In the genomic region with DNA sequence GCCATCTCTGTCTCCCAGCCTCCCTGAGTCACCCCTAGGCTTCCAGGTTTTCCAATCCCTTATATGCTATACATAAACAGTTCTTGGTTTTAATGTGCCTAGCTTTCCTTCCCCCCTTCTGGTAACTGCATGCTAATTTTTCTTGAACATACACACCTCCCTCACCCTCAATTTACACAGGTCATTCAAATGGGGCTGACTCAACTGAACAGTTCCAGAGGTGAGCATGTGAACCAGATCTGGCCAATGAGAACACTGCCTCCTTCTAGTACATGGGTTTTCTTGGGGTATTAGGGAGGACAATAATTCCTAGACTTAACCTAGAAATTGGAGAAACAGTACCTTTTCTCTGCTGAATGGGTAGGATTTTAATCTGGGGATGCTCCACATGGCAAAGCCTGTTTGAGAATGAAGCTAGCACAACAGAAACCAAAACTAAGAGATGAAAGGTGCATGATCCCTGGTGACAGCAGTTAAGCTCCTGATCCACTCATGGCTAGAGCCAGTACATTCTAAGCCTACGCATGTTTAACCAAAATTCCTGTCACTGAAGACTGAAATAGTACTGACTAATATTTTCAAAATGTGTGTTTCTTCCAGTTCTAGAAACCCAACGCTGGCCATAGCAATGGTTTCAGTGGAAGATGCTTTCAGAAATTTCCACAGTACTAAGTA, we compare ENCODE assay signal across 15 cellular contexts. TPM values are rescaled to one million over a fixed set of nuclear protein-coding genes. Genes with fewer than 3 reads are reported as not detected.
A peak's percentile ranks its signal among the peaks of the same experiment; 100 is the strongest.
DNase-seq lines count a peak whose midpoint lies in the region; ATAC-seq, FAIRE-seq and TF ChIP-seq lines count a peak whose summit lies in the region.
"Had no signal": no experiment of that assay in that cellular context is flagged by ENCODE, and none has a peak within 500 bp of the region (broad histone marks: within the 10 kb centered on the region; RNA-seq: fewer than 3 reads in every experiment).

No MANE protein-coding gene starts in this region.

- intact Hi-C loops in stomach (cut with DNase I; ENCODE audit: low total_unique reads): no loop called here

- no peak for TF ChIP-seq POLR2A in H54 (IDR thresholded peaks at IDR 0.05; ENCODE audit: low read depth, low read length)
- TF ChIP-seq POLR2A in stomach (IDR thresholded peaks at IDR 0.05): no peak

- no peak for TF ChIP-seq EP300 in stomach (IDR thresholded peaks at IDR 0.05)

- no peak overlapping the region for H3K27ac Mint-ChIP-seq in activated naive CD4-positive, alpha-beta T cell treated with anti-CD3 and anti-CD28 coated beads, Interleukin-2, amount 50 U/mL, for 72 hours
- H3K27ac Mint-ChIP-seq: neural progenitor cell had no signal

- no peaks in the 10 kb centered on the region for H3K36me3 Mint-ChIP-seq in activated naive CD4-positive, alpha-beta T cell treated with anti-CD3 and anti-CD28 coated beads, Interleukin-2, amount 50 U/mL, for 72 hours

- H3K27ac ChIP-seq in stomach (peak overlapping the region in 4 of 5 donors; percentile 17 to 56 (median 46)), caudate nucleus (ENCODE audit: low read depth, low read length) (no peak overlapping the region)
- H3K27ac ChIP-seq: neural progenitor cell had no signal

- no peaks in the 10 kb centered on the region for H3K27me3 ChIP-seq in stomach
- H3K27me3 ChIP-seq: neural progenitor cell had no signal

- no peaks in the 10 kb centered on the region for H3K9me3 Mint-ChIP-seq in activated naive CD4-positive, alpha-beta T cell treated with anti-CD3 and anti-CD28 coated beads, Interleukin-2, amount 50 U/mL, for 72 hours
- H3K9me3 Mint-ChIP-seq: activated CD4-positive, alpha-beta T cell treated with anti-CD3 and anti-CD28 coated beads, Interleukin-2, amount 10 ng/mL, durations not matched to agents 7 days and 5 days; neural progenitor cell had no signal

- no peaks in the 10 kb centered on the region for H3K9me3 ChIP-seq in stomach

- TF ChIP-seq CTCF in stomach (IDR thresholded peaks at IDR 0.05): no peak

- WGBS in stomach, 5 donors: 61 to 88% (median 87%) methylated on average over 2 of the region's 2 CpGs

- peaks cover 5 to 42% (median 19%) of the 10 kb centered on the region in 4 donors for H3K4me1 ChIP-seq in stomach

- peak; percentile 83 to 91 for ATAC-seq in activated naive CD4-positive, alpha-beta T cell treated with anti-CD3 and anti-CD28 coated beads, Interleukin-2, amount 50 U/mL, for 72 hours
- ATAC-seq: PC-3 had no signal

- peak; percentile 27 for FAIRE-seq in H54 (lab: Jason Lieb, UNC)

- no peak for DNase-seq in activated naive CD4-positive, alpha-beta T cell treated with anti-CD3 and anti-CD28 coated beads, Interleukin-2, amount 50 U/mL, for 72 hours (ENCODE audit: low spot score in 2 of 2)
- no peak for DNase-seq in activated naive CD4-positive, alpha-beta T cell (lab: John Stamatoyannopoulos, UW)
- DNase-seq in H54 (ENCODE audit: insufficient read length, low spot score) (no peak), amniotic epithelial cell (ENCODE audit: low read depth) (peak; percentile 44), stomach (no peak), NCI-H82 treated with DMSO at 0.1 percent for 48 hours (lab: John Stamatoyannopoulos, UW; ENCODE audit: unreplicated experiment) (no peak), caudate nucleus (lab: John Stamatoyannopoulos, UW) (no peak), DMS53 treated with DMSO at 0.1 percent for 48 hours (lab: John Stamatoyannopoulos, UW; ENCODE audit: unreplicated experiment) (no peak)
- DNase-seq: activated CD4-positive, alpha-beta T cell treated with anti-CD3 and anti-CD28 coated beads, Interleukin-2, amount 10 ng/mL, durations not matched to agents 7 days and 5 days; AML-193; amygdala; HCEC 1CT; NCI-H226; PC-3 had no signal

- no peaks in the 10 kb centered on the region for H3K36me3 ChIP-seq in stomach
- H3K36me3 ChIP-seq: neural progenitor cell had no signal

- no peak overlapping the region for H3K4me3 ChIP-seq in stomach
- H3K4me3 ChIP-seq: neural progenitor cell had no signal

RNA-seq across cellular contexts. Expression of a gene that starts 11.8 kb away (rescaled TPM):
- total RNA-seq in activated naive CD4-positive, alpha-beta T cell treated with anti-CD3 and anti-CD28 coated beads, Interleukin-2, amount 50 U/mL, for 72 hours: 10 to 100 TPM; 13.6 to 33.3 TPM
- 10 to 100 TPM; 13.9 to 53.6 (median 34.4) TPM for total RNA-seq in stomach
- 10 to 100 TPM; 10.1 to 15.7 (median 11.9) TPM for polyA plus RNA-seq in stomach

RNA-seq across cellular contexts. Expression of a gene that starts 40.0 kb away (rescaled TPM):
- total RNA-seq in activated naive CD4-positive, alpha-beta T cell treated with anti-CD3 and anti-CD28 coated beads, Interleukin-2, amount 50 U/mL, for 72 hours: 10 to 100 TPM; 75.4 to 76.2 TPM
- total RNA-seq in stomach: 10 to 100 TPM in 4 of 5 donors, 1 to 10 TPM in 1; 2.9 to 59.8 (median 21.4) TPM
- 10 to 100 TPM; 20.3 to 37.7 (median 31.8) TPM for polyA plus RNA-seq in stomach
